15 cellular contexts compared by ENCODE assay signal in genomic region chr16:65068151-65068740, GRCh38. TPM values are rescaled to one million over a fixed set of nuclear protein-coding genes. Genes with fewer than 3 reads are reported as not detected.
DNase-seq lines count a peak whose midpoint lies in the region; ATAC-seq and TF ChIP-seq lines count a peak whose summit lies in the region.
"Had no signal": no experiment of that assay in that cellular context is flagged by ENCODE, and none has a peak within 500 bp of the region (broad histone marks: within the 10 kb centered on the region; RNA-seq: fewer than 3 reads in every experiment).

No MANE protein-coding gene starts in this region.

- no peak overlapping the region for H3K4me2 ChIP-seq in fibroblast of lung (ENCODE audit: extremely low read depth, insufficient read depth, low read length)

- H2AFZ ChIP-seq in fibroblast of lung (ENCODE audit: low read length): no peak overlapping the region

- H3K79me2 ChIP-seq in fibroblast of lung (ENCODE audit: control insufficient read depth, insufficient read depth, low read length): peaks cover 53% of the 10 kb centered on the region

- no peak overlapping the region for H3K4me3 ChIP-seq in SJSA1
- H3K4me3 ChIP-seq in fibroblast of lung (replicated peaks in 1 of 4; ENCODE audit: control extremely low read depth in 1 of 4, insufficient read depth in 1 of 4, low read depth in 3 of 4, low read length in 4 of 4): no peak overlapping the region
- no peak overlapping the region for H3K4me3 ChIP-seq in retinal pigment epithelial cell (ENCODE audit: low read length)
- H3K4me3 ChIP-seq: prostate gland had no signal

- H3K9me3 ChIP-seq in SJSA1 (replicated peaks): no peaks in the 10 kb centered on the region
- H3K9me3 ChIP-seq in fibroblast of lung (ENCODE audit: control insufficient read depth, insufficient read depth, low read depth, low read length): no peaks in the 10 kb centered on the region
- H3K9me3 ChIP-seq: prostate gland had no signal

- H3K27me3 ChIP-seq in SJSA1 (replicated peaks): no peaks in the 10 kb centered on the region
- H3K27me3 ChIP-seq in fibroblast of lung (ENCODE audit: control insufficient read depth, insufficient read depth, low read length): no peaks in the 10 kb centered on the region

- H4K20me1 ChIP-seq in fibroblast of lung (ENCODE audit: control insufficient read depth, extremely low read depth, insufficient read depth, low read length): no peaks in the 10 kb centered on the region

- H3K36me3 ChIP-seq in SJSA1 (no peaks in the 10 kb centered on the region), fibroblast of lung (ENCODE audit: control insufficient read depth, insufficient read depth, low read length) (peaks cover 2% of the 10 kb centered on the region)
- H3K36me3 ChIP-seq: prostate gland had no signal

- peak overlapping the region; percentile 36 for H3K9ac ChIP-seq in fibroblast of lung (ENCODE audit: insufficient read depth, low read length)

- no peak for ATAC-seq in HG02623 (IDR thresholded peaks at IDR 0.05; ENCODE audit: unreplicated experiment)
- ATAC-seq in HG03135 (IDR thresholded peaks at IDR 0.05; ENCODE audit: unreplicated experiment): no peak
- ATAC-seq: stimulated activated naive CD8-positive, alpha-beta T cell treated with anti-CD3 and anti-CD28 coated beads, Interleukin-15, amount 100 ng/mL, for 72 hours had no signal

- TF ChIP-seq CTCF in fibroblast of lung (conservative IDR thresholded peaks at IDR 0.05 in 1 of 2, IDR thresholded peaks at IDR 0.05 in 1 of 2; ENCODE audit: low read depth in 1 of 2, low read length in 2 of 2) (no peak), retinal pigment epithelial cell (conservative IDR thresholded peaks at IDR 0.05; ENCODE audit: low read depth, low read length) (no peak)

- H3K27ac ChIP-seq in SJSA1: peak overlapping the region; percentile 87
- H3K27ac ChIP-seq in fibroblast of lung (ENCODE audit: insufficient read depth, low read length): peak overlapping the region; percentile 62
- H3K27ac ChIP-seq: prostate gland had no signal

- H3K4me1 ChIP-seq in SJSA1 (replicated peaks) (peaks cover 41% of the 10 kb centered on the region), fibroblast of lung (ENCODE audit: control insufficient read depth, extremely low read depth, insufficient read depth, low read length) (peaks cover 36% of the 10 kb centered on the region)
- H3K4me1 ChIP-seq: prostate gland had no signal

- DNase-seq in GM04503 (ENCODE audit: low read depth): peak; percentile 86
- no peak for DNase-seq in SJSA1 (ENCODE audit: low read depth in 1 of 2, low spot score in 2 of 2)
- peak; percentile 67 to 81 for DNase-seq in fibroblast of lung (ENCODE audit: low read depth in 2 of 2)
- DNase-seq in retinal pigment epithelial cell (ENCODE audit: low read depth): peak; percentile 78
- DNase-seq in NCI-H510A (lab: John Stamatoyannopoulos, UW): no peak
- no peak for DNase-seq in activated CD8-positive, alpha-beta memory T cell treated with anti-CD3 and anti-CD28 coated beads, Interleukin-2, amount 50 U/mL, for 48 hours
- DNase-seq: activated T-cell treated with anti-CD3 and anti-CD28 coated beads for 4 hours; midbrain; NCI-H1092; NCI-H510A treated with DMSO at 0.1 percent for 48 hours; SHP77; stimulated activated naive CD8-positive, alpha-beta T cell treated with anti-CD3 and anti-CD28 coated beads, Interleukin-15, amount 100 ng/mL, for 72 hours had no signal

RNA-seq across cellular contexts. Expression of gene CDH11, which starts 53.6 kb away (rescaled TPM):
- total RNA-seq in SJSA1 (2014; rRNA removed; shearing (Covaris generic)): 107 and 113 TPM in 2 replicates
- total RNA-seq in fibroblast of lung: 220 and 302 TPM in 2 replicates
- polyA plus RNA-seq in fibroblast of lung: 290 and 335 TPM in 2 replicates
- 236 and 265 TPM in 2 replicates for polyA plus RNA-seq in fibroblast of lung (2012)
- polyA minus RNA-seq in fibroblast of lung (ENCODE audit: low replicate concordance): 308 and 372 TPM in 2 replicates

Comparison
In these comparisons a context has a peak if more than half of its experiments do, and no peak if none do; other contexts are left out.
1. DNase-seq: peak in GM04503 (single experiment), fibroblast of lung (2 of 2) and retinal pigment epithelial cell (single experiment); none in SJSA1 (0 of 2), NCI-H510A (single experiment) and activated CD8-positive, alpha-beta memory T cell treated with anti-CD3 and anti-CD28 coated beads, Interleukin-2, amount 50 U/mL, for 48 hours (single experiment).